ENCODE assay signal across 8 cellular contexts in genomic region chr7:86002858-86003257, GRCh38.
"Had no signal": no experiment of that assay in that cellular context is flagged by ENCODE, and none has a peak within 500 bp of the region (broad histone marks: within the 10 kb centered on the region; RNA-seq: fewer than 3 reads in every experiment).

No MANE protein-coding gene starts in this region.

- H3K4me2 ChIP-seq: GM23338 had no signal

- H2AFZ ChIP-seq: GM23338 had no signal

- DNase-seq: H7, HFFc6, KBM-7 had no signal

- FAIRE-seq: HepG2 had no signal

- H3K4me3 ChIP-seq: GM23338, HAP-1 had no signal

- H3K27ac ChIP-seq: HL-60 had no signal

- ATAC-seq: GM23338, HCT116, HepG2 had no signal

- H3K36me3 ChIP-seq: HAP-1 had no signal

- H3K4me1 ChIP-seq: HAP-1 had no signal

- H3K9me3 ChIP-seq: HAP-1 had no signal
